Comparison of ENCODE assay signal across 32 cellular contexts in the genomic region with DNA sequence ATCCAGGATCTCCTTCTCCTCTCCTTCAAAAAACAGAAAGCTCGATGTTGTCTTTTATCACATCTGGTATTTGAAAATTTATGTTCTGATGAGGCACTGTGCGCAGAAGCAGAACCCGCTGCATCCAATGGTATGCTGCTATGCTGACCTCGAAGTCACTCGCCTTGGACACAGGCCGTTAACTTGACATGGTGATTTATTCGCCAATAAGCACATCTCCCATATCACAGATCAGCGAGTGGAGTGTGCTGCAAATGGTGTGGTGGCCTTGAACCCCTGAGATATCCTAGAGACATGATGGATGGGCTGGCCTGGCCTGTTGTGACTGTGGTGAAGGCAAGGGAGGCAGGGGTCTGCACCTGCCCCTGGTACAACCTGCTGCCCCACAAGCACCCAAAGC.
"Had no signal": no experiment of that assay in that cellular context is flagged by ENCODE, and none has a peak within 500 bp of the region (broad histone marks: within the 10 kb centered on the region; RNA-seq: fewer than 3 reads in every experiment).

No MANE protein-coding gene starts in this region.

- H3K9me3 Mint-ChIP-seq: neural crest cell; stimulated activated memory B cell treated with anti-CD40 and anti-IgM and Interleukin-4, amounts not matched to agents 10 μg/mL and 1 μg/mL and 100 μg/mL, for 72 hours; type B pancreatic cell had no signal

- H3K27ac ChIP-seq: ovary, parathyroid adenoma, psoas muscle, skin epidermis, spleen, suprapubic skin, testis, tibial artery, transverse colon, vagina had no signal

- H3K4me3 ChIP-seq: ovary, psoas muscle, skin epidermis, smooth muscle cell, spleen, suprapubic skin, testis, tibial artery, transverse colon, vagina had no signal

- H3K27me3 ChIP-seq: ovary, spleen, suprapubic skin, testis, tibial artery, transverse colon, vagina had no signal

- FAIRE-seq: urothelium cell line had no signal

- H3K4me3 Mint-ChIP-seq: naive thymus-derived CD4-positive, alpha-beta T cell; natural killer cell; nephron; neural crest cell; stimulated activated memory B cell treated with anti-CD40 and anti-IgM and Interleukin-4, amounts not matched to agents 10 μg/mL and 1 μg/mL and 100 μg/mL, for 72 hours; stimulated activated naive CD8-positive, alpha-beta T cell treated with anti-CD3 and anti-CD28 coated beads, Interleukin-15, amount 100 ng/mL, for 72 hours; type B pancreatic cell had no signal

- DNase-seq: naive thymus-derived CD4-positive, alpha-beta T cell; natural killer cell; occipital lobe; ovary; posterior cingulate gyrus; psoas muscle; right cardiac atrium; spleen; stimulated activated CD4-positive, alpha-beta T cell treated with anti-CD3 and anti-CD28 coated beads, Interleukin-12 subunit alpha, Interleukin-12 subunit beta, amount 100 ng/mL, for 4 hours; stimulated activated CD4-positive, alpha-beta T cell treated with anti-CD3 and anti-CD28 coated beads, Interleukin-1b, Interleukin-23, amount 100 ng/mL, for 48 hours; stimulated activated CD4-positive, alpha-beta T cell treated with anti-CD3 and anti-CD28 coated beads, Interleukin-4, amount 100 ng/mL, for 1 hour; stimulated activated CD4-positive, alpha-beta T cell treated with anti-CD3 and anti-CD28 coated beads, Interleukin-4, amount 100 ng/mL, for 4 hours; stimulated activated CD8-positive, alpha-beta memory T cell treated with anti-CD3 and anti-CD28 coated beads, Interleukin-4, amount 100 ng/mL, for 48 hours; stimulated activated naive CD4-positive, alpha-beta T cell; stimulated activated naive CD8-positive, alpha-beta T cell treated with anti-CD3 and anti-CD28 coated beads, Interleukin-15, amount 100 ng/mL, for 72 hours; stimulated activated naive CD8-positive, alpha-beta T cell treated with anti-CD3 and anti-CD28 coated beads, Interleukin-15, Interleukin-2, amounts not matched to agents 100 U/mL and 50 U/mL, for 24 hours; substantia nigra; testis; tibial artery; transverse colon had no signal

- H3K4me1 ChIP-seq: psoas muscle, spleen, suprapubic skin, tibial artery, transverse colon, vagina had no signal

- H3K27me3 Mint-ChIP-seq: progenitor cell of endocrine pancreas; stimulated activated memory B cell treated with anti-CD40 and anti-IgM and Interleukin-4, amounts not matched to agents 10 μg/mL and 1 μg/mL and 100 μg/mL, for 72 hours; stimulated activated naive CD8-positive, alpha-beta T cell treated with anti-CD3 and anti-CD28 coated beads, Interleukin-15, amount 100 ng/mL, for 72 hours; type B pancreatic cell had no signal

- ATAC-seq: naive thymus-derived CD4-positive, alpha-beta T cell; natural killer cell; psoas muscle; right cardiac atrium; sciatic nerve; stimulated activated memory B cell treated with anti-CD40 and anti-IgM and Interleukin-4, amounts not matched to agents 10 μg/mL and 1 μg/mL and 100 μg/mL, for 72 hours; stimulated activated naive CD8-positive, alpha-beta T cell treated with anti-CD3 and anti-CD28 coated beads, Interleukin-15, amount 100 ng/mL, for 72 hours; stimulated activated naive CD8-positive, alpha-beta T cell treated with anti-CD3 and anti-CD28 coated beads, Interleukin-15, Interleukin-2, amounts not matched to agents 100 U/mL and 50 U/mL, for 24 hours had no signal

- H3K4me1 Mint-ChIP-seq: naive thymus-derived CD4-positive, alpha-beta T cell; natural killer cell; nephron; neural crest cell; stimulated activated memory B cell treated with anti-CD40 and anti-IgM and Interleukin-4, amounts not matched to agents 10 μg/mL and 1 μg/mL and 100 μg/mL, for 72 hours; stimulated activated naive CD8-positive, alpha-beta T cell treated with anti-CD3 and anti-CD28 coated beads, Interleukin-15, amount 100 ng/mL, for 72 hours had no signal

- H3K36me3 Mint-ChIP-seq: naive thymus-derived CD4-positive, alpha-beta T cell; natural killer cell; stimulated activated memory B cell treated with anti-CD40 and anti-IgM and Interleukin-4, amounts not matched to agents 10 μg/mL and 1 μg/mL and 100 μg/mL, for 72 hours; type B pancreatic cell had no signal

- H3K27ac Mint-ChIP-seq: naive thymus-derived CD4-positive, alpha-beta T cell; natural killer cell; nephron; progenitor cell of endocrine pancreas; stimulated activated memory B cell treated with anti-CD40 and anti-IgM and Interleukin-4, amounts not matched to agents 10 μg/mL and 1 μg/mL and 100 μg/mL, for 72 hours; stimulated activated naive CD8-positive, alpha-beta T cell treated with anti-CD3 and anti-CD28 coated beads, Interleukin-15, amount 100 ng/mL, for 72 hours; type B pancreatic cell had no signal

- H3K36me3 ChIP-seq: ovary, spleen, suprapubic skin, tibial artery, transverse colon, vagina had no signal

- H3K9me3 ChIP-seq: ovary, psoas muscle, spleen, suprapubic skin, testis, tibial artery, transverse colon, vagina had no signal
